Comparison of ENCODE assay signal across 16 cellular contexts in genomic region chr3:57142335-57142734, GRCh38. TPM values are rescaled to one million over a fixed set of nuclear protein-coding genes. Genes with fewer than 3 reads are reported as not detected.
DNase-seq lines count a peak whose midpoint lies in the region; ATAC-seq, FAIRE-seq and TF ChIP-seq lines count a peak whose summit lies in the region.
"Had no signal": no experiment of that assay in that cellular context is flagged by ENCODE, and none has a peak within 500 bp of the region (broad histone marks: within the 10 kb centered on the region; RNA-seq: fewer than 3 reads in every experiment).

No MANE protein-coding gene starts in this region.

- FAIRE-seq in RCC 7860 (lab: Jason Lieb, UNC) = no peak
- FAIRE-seq: D721Med had no signal

- H3K4me3 ChIP-seq in HUES6 (ENCODE audit: low read depth, low read length) (no peak overlapping the region), coronary artery (no peak overlapping the region)
- H3K4me3 ChIP-seq: GM23248, Peyer's patch had no signal

- H3K9me3 ChIP-seq in HUES6 (ENCODE audit: control insufficient read depth, insufficient read depth, low read depth, low read length) = no peaks in the 10 kb centered on the region
- H3K9me3 ChIP-seq: Peyer's patch had no signal

- peaks cover 40% of the 10 kb centered on the region for H3K4me1 ChIP-seq in HUES6 (ENCODE audit: control insufficient read depth, insufficient read depth, low read length)
- H3K4me1 ChIP-seq: Peyer's patch had no signal

- peak; percentile 67 for ATAC-seq in sciatic nerve
- ATAC-seq in HG03521 (IDR thresholded peaks at IDR 0.05; ENCODE audit: unreplicated experiment) = no peak
- ATAC-seq: CD8-positive, alpha-beta T cell had no signal

- no peaks in the 10 kb centered on the region for H3K27me3 ChIP-seq in HUES6 (ENCODE audit: control insufficient read depth, insufficient read depth, low read length)
- H3K27me3 ChIP-seq: Peyer's patch had no signal

- DNase-seq in coronary artery (ENCODE audit: low spot score) (peak; percentile 49), iPS-NIHi7 (ENCODE audit: extremely low spot score) (peak; percentile 57), sciatic nerve (ENCODE audit: low spot score) (no peak), NK-92 (lab: John Stamatoyannopoulos, UW; ENCODE audit: unreplicated experiment) (no peak), RCC 7860 (ENCODE audit: low spot score) (no peak)
- DNase-seq: CD8-positive, alpha-beta T cell; DMS79 treated with DMSO at 0.1 percent for 48 hours; GM23248; HFFc6; Karpas-422; NCI-H1105 treated with DMSO at 0.1 percent for 48 hours; NCI-H187 treated with DMSO at 0.1 percent for 48 hours; Peyer's patch had no signal

- intact Hi-C loops in sciatic nerve (cut with DNase I) = no loop called here

- H3K27ac ChIP-seq in HUES6 (ENCODE audit: low read depth, low read length) (peak overlapping the region; percentile 52; the same call in 1 of the 2 replicates), coronary artery (no peak overlapping the region)
- H3K27ac ChIP-seq: GM23248, Peyer's patch had no signal

- peaks cover 2% of the 10 kb centered on the region; the same call in 1 of the 2 replicates for H3K36me3 ChIP-seq in HUES6 (ENCODE audit: control insufficient read depth, insufficient read depth, low read length)
- H3K36me3 ChIP-seq: Peyer's patch had no signal

- TF ChIP-seq CTCF in coronary artery (IDR thresholded peaks at IDR 0.05) = no peak

- H3K9ac ChIP-seq in HUES6 (ENCODE audit: low read length) = peak overlapping the region; percentile 17
- H3K9ac ChIP-seq: GM23248 had no signal

RNA-seq across cellular contexts. Expression of gene IL17RD, which starts 22.8 kb away (rescaled TPM):
- total RNA-seq in sciatic nerve = 14.8 TPM
- total RNA-seq: CD8-positive, alpha-beta T cell had no signal

RNA-seq across cellular contexts. Expression of gene HESX1, which starts 57.4 kb away (rescaled TPM):
- total RNA-seq in sciatic nerve = 0.89 TPM
- total RNA-seq: CD8-positive, alpha-beta T cell; GM23248; Peyer's patch had no signal

Comparison
In these comparisons a context has a peak if more than half of its experiments do, and no peak if none do; other contexts are left out.
1. DNase-seq: peak in coronary artery (single experiment) and iPS-NIHi7 (single experiment); none in sciatic nerve (single experiment), NK-92 (single experiment) and RCC 7860 (single experiment).